Comparison of ENCODE assay signal across 1 cellular context in the genomic region with DNA sequence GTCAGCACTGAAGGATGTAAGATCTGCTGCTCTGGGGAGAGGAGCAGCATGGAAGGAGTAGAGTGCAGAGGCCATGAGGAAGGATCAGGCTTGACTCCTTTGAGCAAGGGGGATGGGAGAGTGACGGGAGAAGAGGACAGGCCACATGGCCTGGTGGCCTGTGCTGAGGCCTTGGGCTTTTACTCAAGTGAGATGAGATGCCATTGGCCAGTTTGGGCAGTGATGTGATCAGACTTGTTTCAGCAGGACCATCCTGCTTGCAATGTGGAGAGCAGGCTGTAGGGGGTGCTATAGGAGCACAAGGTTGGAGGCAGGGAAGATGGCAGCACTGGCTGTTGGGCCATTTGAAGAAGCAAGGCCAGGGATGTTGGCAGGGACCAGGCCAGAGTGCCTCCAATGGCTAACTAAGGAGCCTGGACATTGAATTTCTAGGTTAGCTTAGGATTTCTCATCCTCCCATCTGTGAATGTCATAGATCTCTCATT.
TF ChIP-seq lines count a peak whose summit lies in the region.

No MANE protein-coding gene starts in this region.

TF ChIP-seq in H1, 55 proteins besides CTCF, POLR2A, EP300 and RAD21 (continued from another document):
- TF ChIP-seq E2F6 (IDR thresholded peaks at IDR 0.05) (peak; percentile 43), CHD2 (IDR thresholded peaks at IDR 0.05; ENCODE audit: low read length) (0 out of 2 replicates have a peak, but pooled peaks have one; percentile 26), NRF1 (IDR thresholded peaks at IDR 0.05; ENCODE audit: low read depth, low read length) (no peak), YY1 (IDR thresholded peaks at IDR 0.05; ENCODE audit: low read depth, low read length) (peak; percentile 90), JUND (IDR thresholded peaks at IDR 0.05; ENCODE audit: low read length) (no peak), POLR2AphosphoS5 (IDR thresholded peaks at IDR 0.05; ENCODE audit: low read depth, low read length) (peak; percentile 56), CREB1 (IDR thresholded peaks at IDR 0.05) (0 out of 2 replicates have a peak, but pooled peaks have one; percentile 22), TCF12 (IDR thresholded peaks at IDR 0.05; ENCODE audit: low read depth, low read length) (no peak)
- TF ChIP-seq, protein P1, sequence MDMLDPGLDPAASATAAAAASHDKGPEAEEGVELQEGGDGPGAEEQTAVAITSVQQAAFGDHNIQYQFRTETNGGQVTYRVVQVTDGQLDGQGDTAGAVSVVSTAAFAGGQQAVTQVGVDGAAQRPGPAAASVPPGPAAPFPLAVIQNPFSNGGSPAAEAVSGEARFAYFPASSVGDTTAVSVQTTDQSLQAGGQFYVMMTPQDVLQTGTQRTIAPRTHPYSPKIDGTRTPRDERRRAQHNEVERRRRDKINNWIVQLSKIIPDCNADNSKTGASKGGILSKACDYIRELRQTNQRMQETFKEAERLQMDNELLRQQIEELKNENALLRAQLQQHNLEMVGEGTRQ (IDR thresholded peaks at IDR 0.05; ENCODE audit: low read length), result no peak
